13 cellular contexts compared by ENCODE assay signal in genomic region chr15:97652700-97653167, GRCh38.
A peak's percentile ranks its signal among the peaks of the same experiment; 100 is the strongest.
DNase-seq lines count a peak whose midpoint lies in the region; ATAC-seq and TF ChIP-seq lines count a peak whose summit lies in the region.
"Had no signal": no experiment of that assay in that cellular context is flagged by ENCODE, and none has a peak within 500 bp of the region (broad histone marks: within the 10 kb centered on the region; RNA-seq: fewer than 3 reads in every experiment).

No MANE protein-coding gene starts in this region.

- H3K27ac ChIP-seq in A673 (ENCODE audit: low read depth, low read length, poor library complexity, severe bottlenecking), result no peak overlapping the region

- POLR2A ChIA-PET in A673 (lab: Charles Lee; ENCODE audit: low non-redundant PET), result no interaction called here

- no peak for ATAC-seq in HG03095 (IDR thresholded peaks at IDR 0.05; ENCODE audit: unreplicated experiment)
- no peak for ATAC-seq in HG03139 (IDR thresholded peaks at IDR 0.05; ENCODE audit: unreplicated experiment)
- no peak for ATAC-seq in GM18907 (IDR thresholded peaks at IDR 0.05; ENCODE audit: unreplicated experiment)

- H3K36me3 ChIP-seq in A673 (ENCODE audit: insufficient read depth, low read length, poor library complexity, severe bottlenecking), result no peaks in the 10 kb centered on the region

- no peak for TF ChIP-seq CTCF in A673 (conservative IDR thresholded peaks at IDR 0.05; ENCODE audit: low read depth, low read length)

- no peaks in the 10 kb centered on the region for H3K9me3 ChIP-seq in A673 (ENCODE audit: low read depth, low read length, poor library complexity, severe bottlenecking)

- H3K4me1 ChIP-seq in A673 (ENCODE audit: insufficient read depth, low read length, poor library complexity, severe bottlenecking), result peaks cover 39% of the 10 kb centered on the region

- DNase-seq in A673 (ENCODE audit: low spot score) (peak; percentile 28), NCI-H146 (lab: John Stamatoyannopoulos, UW) (peak; percentile 67), astrocyte of the hippocampus (ENCODE audit: low read depth, low spot score) (peak; percentile 1), kidney tubule cell (ENCODE audit: low spot score) (peak; percentile 6), 8988T (no peak)
- DNase-seq: effector memory CD4-positive, alpha-beta T cell; KBM-7; stimulated activated CD4-positive, alpha-beta T cell treated with anti-CD3 and anti-CD28 coated beads, Interleukin-4, amount 100 ng/mL, for 1 hour; T-helper 1 cell had no signal

- H3K27me3 ChIP-seq in A673 (replicated peaks; ENCODE audit: insufficient read depth, low read depth, low read length, poor library complexity), result peaks cover 9% of the 10 kb centered on the region

- intact Hi-C loops in A673 (cut with micrococcal nuclease; ENCODE audit: unreplicated experiment), result no loop called here

- CTCF ChIA-PET in A673 (lab: Charles Lee), result no interaction called here

- H3K4me3 ChIP-seq in A673 (ENCODE audit: low read depth, low read length, poor library complexity, severe bottlenecking), result peak overlapping the region; percentile 36
- H3K4me3 ChIP-seq: lung had no signal

- no TSS peak for BruUV-seq in A673 (replicated peaks; lab: Mats Ljungman, UMichigan)
